Comparison of ENCODE assay signal across 10 cellular contexts in the genomic region with DNA sequence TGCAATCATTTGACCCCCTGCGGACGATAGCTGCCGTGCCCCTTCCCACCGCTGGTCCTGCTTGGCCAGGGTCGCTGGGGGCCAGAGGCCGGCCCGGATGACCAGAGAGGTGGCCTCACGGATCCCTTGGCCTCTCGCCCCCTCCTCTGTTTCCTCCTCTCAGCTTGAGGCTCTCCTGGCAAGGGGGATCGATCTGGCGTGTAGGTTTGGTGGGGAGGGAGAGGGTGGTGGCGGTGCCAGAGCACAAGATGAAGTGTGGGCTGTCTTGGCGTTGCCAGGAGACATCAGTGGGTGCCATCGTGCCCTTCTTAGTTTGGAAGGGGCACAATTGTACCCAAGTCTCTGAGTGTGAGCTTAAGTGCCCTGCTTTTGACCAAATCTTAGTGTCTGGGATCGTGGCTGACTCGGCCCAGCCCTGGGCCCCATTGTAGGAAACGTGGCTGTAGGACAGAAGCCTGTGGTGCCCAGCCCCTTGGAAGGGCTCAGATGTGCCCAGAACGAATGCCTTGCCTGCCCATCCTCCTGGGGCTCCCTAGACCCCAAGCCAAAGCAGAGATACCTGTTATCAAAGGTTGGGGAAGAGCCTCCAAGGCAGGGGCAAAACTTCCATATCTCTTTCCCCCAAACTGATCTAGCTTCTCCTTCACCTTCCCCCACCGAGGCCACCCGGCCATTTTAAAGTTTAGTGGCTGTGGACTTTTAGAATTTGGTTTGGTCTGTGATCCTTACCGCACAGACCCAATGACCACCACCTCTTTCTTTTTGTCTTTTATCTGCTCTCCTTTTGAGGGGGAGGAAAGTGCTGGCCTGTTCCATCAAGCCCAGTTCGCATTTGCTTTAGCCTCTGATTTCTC. TPM values are rescaled to one million over a fixed set of nuclear protein-coding genes. Genes with fewer than 3 reads are reported as not detected.
A peak's percentile ranks its signal among the peaks of the same experiment; 100 is the strongest.
DNase-seq lines count a peak whose midpoint lies in the region; ATAC-seq and TF ChIP-seq lines count a peak whose summit lies in the region.
"Had no signal": no experiment of that assay in that cellular context is flagged by ENCODE, and none has a peak within 500 bp of the region (broad histone marks: within the 10 kb centered on the region; RNA-seq: fewer than 3 reads in every experiment).

No MANE protein-coding gene starts in this region.

- no peaks in the 10 kb centered on the region for H4K20me1 ChIP-seq in neural cell (ENCODE audit: insufficient read depth)

- no peaks in the 10 kb centered on the region for H3K9me3 Mint-ChIP-seq in activated T-cell treated with anti-CD3 and anti-CD28 coated beads, Interleukin-2, amount 50 U/mL, for 72 hours

- H3K4me1 ChIP-seq in esophagus (ENCODE audit: control insufficient read depth in 2 of 2, insufficient read depth in 2 of 2, low read length in 1 of 2), result peaks cover 0 to 4% of the 10 kb centered on the region in 2 donors
- H3K4me1 ChIP-seq in upper lobe of left lung, result peaks cover 0 to 14% (median 8%) of the 10 kb centered on the region in 4 donors

- no peak for DNase-seq in activated T-cell treated with anti-CD3 and anti-CD28 coated beads, Interleukin-2, amount 50 U/mL, for 72 hours
- no peak for DNase-seq in activated T-cell treated with anti-CD3 and anti-CD28 coated beads, Interleukin-2, amount 50 U/mL, for 1 hour
- DNase-seq in upper lobe of left lung (peak in 1 of 2 donors; percentile 47), NCI-H1092 treated with DMSO at 0.1 percent for 48 hours (lab: John Stamatoyannopoulos, UW) (no peak), NCI-H1105 treated with DMSO at 0.1 percent for 48 hours (lab: John Stamatoyannopoulos, UW) (no peak), SHP77 treated with DMSO at 0.1 percent for 48 hours (lab: John Stamatoyannopoulos, UW) (no peak)
- DNase-seq: stimulated activated CD4-positive, alpha-beta T cell treated with anti-CD3 and anti-CD28 coated beads, Interleukin-4, amount 100 ng/mL, for 24 hours had no signal

- H3K27me3 ChIP-seq in esophagus (ENCODE audit: control insufficient read depth in 1 of 2, insufficient read depth in 2 of 2, low read length in 2 of 2) (no peaks in the 10 kb centered on the region), neural cell (ENCODE audit: insufficient read depth, low read depth, low read length) (peaks cover 99% of the 10 kb centered on the region), upper lobe of left lung (no peaks in the 10 kb centered on the region)
- H3K27me3 ChIP-seq: SJSA1 had no signal

- peak overlapping the region in 1 of 2 donors; percentile 45 for H3K4me3 Mint-ChIP-seq in activated T-cell treated with anti-CD3 and anti-CD28 coated beads, Interleukin-2, amount 50 U/mL, for 72 hours

- no peaks in the 10 kb centered on the region for H3K9me2 ChIP-seq in neural cell (ENCODE audit: insufficient read depth, low read length)

- peak overlapping the region; percentile 83 to 89 for H3K27ac ChIP-seq in esophagus (ENCODE audit: low read depth in 2 of 2, low read length in 1 of 2)
- H3K27ac ChIP-seq in neural cell (ENCODE audit: low read length), result no peak overlapping the region
- H3K27ac ChIP-seq in upper lobe of left lung, result peak overlapping the region; percentile 89 to 94 (median 94)
- H3K27ac ChIP-seq: SJSA1 had no signal

- no peak overlapping the region for H3K9ac ChIP-seq in neural cell (ENCODE audit: low read length)

- peaks cover 0 to 3% of the 10 kb centered on the region in 2 donors for H3K36me3 Mint-ChIP-seq in activated T-cell treated with anti-CD3 and anti-CD28 coated beads, Interleukin-2, amount 50 U/mL, for 72 hours (ENCODE audit: insufficient read depth in 2 of 2)

- ATAC-seq in activated T-cell treated with anti-CD3 and anti-CD28 coated beads, Interleukin-2, amount 50 U/mL, for 72 hours (replicated peaks in 1 of 2), result peak in 1 of 2 donors; percentile 9
- ATAC-seq in upper lobe of left lung (ENCODE audit: low FRiP score in 2 of 2), result no peak

- no peak overlapping the region for H2AFZ ChIP-seq in neural cell (ENCODE audit: low read depth, low read length)

- no peak for TF ChIP-seq POLR2A in upper lobe of left lung (IDR thresholded peaks at IDR 0.05)

- H3K4me1 Mint-ChIP-seq in activated T-cell treated with anti-CD3 and anti-CD28 coated beads, Interleukin-2, amount 50 U/mL, for 72 hours (ENCODE audit: low read depth), result peaks cover 22% of the 10 kb centered on the region

- H3K36me3 ChIP-seq in esophagus (ENCODE audit: control insufficient read depth in 2 of 2, insufficient read depth in 2 of 2, low read length in 1 of 2) (no peaks in the 10 kb centered on the region), neural cell (ENCODE audit: insufficient read depth, low read length) (no peaks in the 10 kb centered on the region), upper lobe of left lung (no peaks in the 10 kb centered on the region)

- peak overlapping the region; percentile 2 for H3K27ac Mint-ChIP-seq in activated T-cell treated with anti-CD3 and anti-CD28 coated beads, Interleukin-2, amount 50 U/mL, for 72 hours

- no peaks in the 10 kb centered on the region for H3F3A ChIP-seq in neural cell (ENCODE audit: insufficient read depth, low read length, poor library complexity, severe bottlenecking)

- TF ChIP-seq RAD21 in neural cell (conservative IDR thresholded peaks at IDR 0.05), result no peak

- peak overlapping the region in 1 of 2 donors; percentile 44 for H3K4me3 ChIP-seq in esophagus (ENCODE audit: low read depth in 1 of 2, low read length in 2 of 2)
- H3K4me3 ChIP-seq in neural cell (ENCODE audit: low read length), result peak overlapping the region; percentile 63
- H3K4me3 ChIP-seq in upper lobe of left lung, result peak overlapping the region in 2 of 4 donors; percentile 49 to 78

- H3K9me3 ChIP-seq in esophagus (ENCODE audit: control insufficient read depth in 2 of 2, insufficient read depth in 1 of 2, low read depth in 1 of 2, low read length in 1 of 2) (no peaks in the 10 kb centered on the region), neural cell (ENCODE audit: low read length) (no peaks in the 10 kb centered on the region), upper lobe of left lung (no peaks in the 10 kb centered on the region)
- H3K9me3 ChIP-seq: SJSA1 had no signal

- WGBS in esophagus, 2 donors, result 33 to 46% methylated on average over 20 to 22 of the region's 22 CpGs
- WGBS in upper lobe of left lung, 2 donors, result 37 to 52% methylated on average over 16 to 22 of the region's 22 CpGs

- TF ChIP-seq EP300 in neural cell (conservative IDR thresholded peaks at IDR 0.05; ENCODE audit: poor library complexity, severe bottlenecking) (no peak), upper lobe of left lung (IDR thresholded peaks at IDR 0.05) (no peak)

- no peak overlapping the region for H3K4me2 ChIP-seq in neural cell (ENCODE audit: low read length)

- H3K27me3 Mint-ChIP-seq in activated T-cell treated with anti-CD3 and anti-CD28 coated beads, Interleukin-2, amount 50 U/mL, for 72 hours (ENCODE audit: low read depth), result peaks cover 97% of the 10 kb centered on the region

- H3K79me2 ChIP-seq in neural cell (replicated peaks; ENCODE audit: insufficient read depth, low read length), result no peaks in the 10 kb centered on the region

- TF ChIP-seq CTCF in neural cell (IDR thresholded peaks at IDR 0.05; ENCODE audit: poor library complexity, severe bottlenecking) (no peak), upper lobe of left lung (IDR thresholded peaks at IDR 0.05) (no peak)

TF ChIP-seq in neural cell, 6 proteins besides CTCF, POLR2A, EP300 and RAD21:
- TF ChIP-seq POLR2AphosphoS5 (IDR thresholded peaks at IDR 0.05) (no peak), EZH2 (IDR thresholded peaks at IDR 0.05; ENCODE audit: borderline replicate concordance, insufficient read depth, low read length, poor library complexity, severe bottlenecking) (no peak), REST (IDR thresholded peaks at IDR 0.05; ENCODE audit: borderline replicate concordance) (no peak), TAF1 (IDR thresholded peaks at IDR 0.05; ENCODE audit: low read depth) (no peak), SMC3 (conservative IDR thresholded peaks at IDR 0.05; ENCODE audit: poor library complexity) (no peak), MXI1 (conservative IDR thresholded peaks at IDR 0.05; ENCODE audit: poor library complexity, severe bottlenecking) (no peak)

RNA-seq across cellular contexts. Expression of gene NR2F2, which starts 14.4 kb away (rescaled TPM):
- not detected for total RNA-seq in activated T-cell treated with anti-CD3 and anti-CD28 coated beads, Interleukin-2, amount 50 U/mL, for 72 hours
- polyA plus RNA-seq in esophagus (1 to 10 TPM; 5.0 to 9.3 TPM), neural cell (0.07 TPM in 1 of 2 replicates, not detected in the other)
- polyA minus RNA-seq in neural cell, result not detected in 2 replicates
- total RNA-seq in upper lobe of left lung, result 10 to 100 TPM; 10.8 to 64.7 (median 30.1) TPM

Comparison
In these comparisons a context has a peak if more than half of its experiments do, and no peak if none do; other contexts are left out.
1. RNA of gene NR2F2, which starts 14.4 kb away (total RNA-seq): 10.8 to 64.7 TPM in upper lobe of left lung; not detected in activated T-cell treated with anti-CD3 and anti-CD28 coated beads, Interleukin-2, amount 50 U/mL, for 72 hours; every median in the first group is over 10 times any median in the second.